Comparison of ENCODE assay signal across 13 cellular contexts in the genomic region with DNA sequence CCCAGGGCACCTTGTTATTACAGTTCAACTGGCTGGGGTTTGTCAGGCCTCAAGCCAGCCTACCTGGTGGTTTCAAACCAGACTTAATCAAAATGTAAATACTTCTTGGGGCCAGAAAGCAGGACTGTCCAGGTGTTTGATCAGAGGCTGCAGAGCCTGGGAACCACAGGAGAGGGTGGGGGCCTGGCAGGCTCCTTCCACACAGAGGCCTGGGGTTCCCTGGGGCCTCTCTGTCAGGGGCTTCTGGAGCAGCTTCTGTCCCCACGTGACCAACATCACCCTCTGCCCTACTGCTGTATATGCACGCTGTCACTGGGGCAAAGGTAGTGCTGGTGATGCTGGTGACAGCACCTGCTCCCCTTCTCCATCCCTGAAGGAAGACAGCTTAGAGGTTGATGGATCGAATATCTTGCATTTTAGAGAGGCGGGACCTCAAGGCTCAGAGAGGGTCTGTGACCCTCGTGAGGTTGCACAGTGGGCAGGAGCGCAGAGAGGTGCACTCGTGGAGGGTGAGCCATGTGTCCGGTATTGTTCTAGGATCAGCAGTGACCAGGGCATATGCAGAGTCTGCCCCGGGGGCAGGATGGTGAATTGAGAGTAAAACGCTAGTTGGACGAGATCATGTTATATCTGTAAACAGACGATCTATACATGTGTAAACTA.
DNase-seq lines count a peak whose midpoint lies in the region; ATAC-seq, FAIRE-seq and TF ChIP-seq lines count a peak whose summit lies in the region.
"Had no signal": no experiment of that assay in that cellular context is flagged by ENCODE, and none has a peak within 500 bp of the region (broad histone marks: within the 10 kb centered on the region; RNA-seq: fewer than 3 reads in every experiment).

No MANE protein-coding gene starts in this region.

- H3K27me3 Mint-ChIP-seq in T-helper 1 cell treated with Interleukin-12 subunit alpha and Interleukin-12 subunit beta and Interleukin-4 antibody, amounts not matched to agents 30 μg/mL and 1 μg/mL, for 36 hours (ENCODE audit: low read depth): no peaks in the 10 kb centered on the region
- peaks cover 14% of the 10 kb centered on the region for H3K27me3 Mint-ChIP-seq in endothelial cell (ENCODE audit: unreplicated experiment)
- no peaks in the 10 kb centered on the region for H3K27me3 Mint-ChIP-seq in stimulated activated memory B cell treated with anti-CD40 and anti-IgM and Interleukin-4, amounts not matched to agents 10 μg/mL and 1 μg/mL and 100 μg/mL, for 72 hours

- H3K9me3 Mint-ChIP-seq in T-helper 1 cell treated with Interleukin-12 subunit alpha and Interleukin-12 subunit beta and Interleukin-4 antibody, amounts not matched to agents 30 μg/mL and 1 μg/mL, for 36 hours: peaks cover 3% of the 10 kb centered on the region
- H3K9me3 Mint-ChIP-seq in endothelial cell (ENCODE audit: unreplicated experiment): no peaks in the 10 kb centered on the region
- no peaks in the 10 kb centered on the region for H3K9me3 Mint-ChIP-seq in stimulated activated memory B cell treated with anti-CD40 and anti-IgM and Interleukin-4, amounts not matched to agents 10 μg/mL and 1 μg/mL and 100 μg/mL, for 72 hours

- TF ChIP-seq POLR2A in H54 (IDR thresholded peaks at IDR 0.05; ENCODE audit: low read depth, low read length): no peak

- TF ChIP-seq CTCF in endothelial cell (IDR thresholded peaks at IDR 0.05; ENCODE audit: unreplicated experiment): no peak

- intact Hi-C loops in posterior vena cava (cut with DNase I): loop anchor here in 1 of 2 donors (10.0 kb wide), 1 partner anchor 112 kb away; no protein-coding TSS in a partner anchor

- H3K4me1 Mint-ChIP-seq in T-helper 1 cell treated with Interleukin-12 subunit alpha and Interleukin-12 subunit beta and Interleukin-4 antibody, amounts not matched to agents 30 μg/mL and 1 μg/mL, for 36 hours (ENCODE audit: low read depth): peaks cover 83% of the 10 kb centered on the region
- H3K4me1 Mint-ChIP-seq in endothelial cell (ENCODE audit: unreplicated experiment): peaks cover 80% of the 10 kb centered on the region
- H3K4me1 Mint-ChIP-seq in stimulated activated memory B cell treated with anti-CD40 and anti-IgM and Interleukin-4, amounts not matched to agents 10 μg/mL and 1 μg/mL and 100 μg/mL, for 72 hours: peaks cover 94% of the 10 kb centered on the region

- peak overlapping the region; percentile 19 for H3K4me3 Mint-ChIP-seq in T-helper 1 cell treated with Interleukin-12 subunit alpha and Interleukin-12 subunit beta and Interleukin-4 antibody, amounts not matched to agents 30 μg/mL and 1 μg/mL, for 36 hours
- peak overlapping the region; percentile 10 for H3K4me3 Mint-ChIP-seq in endothelial cell (ENCODE audit: unreplicated experiment)
- H3K4me3 Mint-ChIP-seq in stimulated activated memory B cell treated with anti-CD40 and anti-IgM and Interleukin-4, amounts not matched to agents 10 μg/mL and 1 μg/mL and 100 μg/mL, for 72 hours: no peak overlapping the region
- H3K4me3 Mint-ChIP-seq: endodermal cell, GM23338 had no signal

- peak overlapping the region; percentile 97 for H3K27ac Mint-ChIP-seq in T-helper 1 cell treated with Interleukin-12 subunit alpha and Interleukin-12 subunit beta and Interleukin-4 antibody, amounts not matched to agents 30 μg/mL and 1 μg/mL, for 36 hours
- H3K27ac Mint-ChIP-seq in endothelial cell (ENCODE audit: unreplicated experiment): peak overlapping the region; percentile 30
- H3K27ac Mint-ChIP-seq in stimulated activated memory B cell treated with anti-CD40 and anti-IgM and Interleukin-4, amounts not matched to agents 10 μg/mL and 1 μg/mL and 100 μg/mL, for 72 hours: peak overlapping the region; percentile 98
- H3K27ac Mint-ChIP-seq: endodermal cell, GM23338 had no signal

- no peak for DNase-seq in T-helper 1 cell
- peak; percentile 83 for DNase-seq in NCI-H146 (lab: John Stamatoyannopoulos, UW)
- DNase-seq in endothelial cell (ENCODE audit: low spot score): no peak
- no peak for DNase-seq in posterior vena cava (ENCODE audit: low spot score)
- DNase-seq in activated CD4-positive, CD25-positive, alpha-beta regulatory T cell treated with anti-CD3 and anti-CD28 coated beads, Interleukin-2, amount 50 U/mL, for 72 hours: no peak
- DNase-seq in H54 (ENCODE audit: insufficient read length, low spot score): no peak
- DNase-seq: endodermal cell, SW 1271 had no signal

- no peak for ATAC-seq in stimulated activated memory B cell treated with anti-CD40 and anti-IgM and Interleukin-4, amounts not matched to agents 10 μg/mL and 1 μg/mL and 100 μg/mL, for 72 hours
- ATAC-seq: GM23338 had no signal

- H3K36me3 Mint-ChIP-seq in T-helper 1 cell treated with Interleukin-12 subunit alpha and Interleukin-12 subunit beta and Interleukin-4 antibody, amounts not matched to agents 30 μg/mL and 1 μg/mL, for 36 hours (ENCODE audit: low read depth): peaks cover 25% of the 10 kb centered on the region
- H3K36me3 Mint-ChIP-seq in endothelial cell (ENCODE audit: low read depth, unreplicated experiment): peaks cover 40% of the 10 kb centered on the region
- peaks cover 9% of the 10 kb centered on the region for H3K36me3 Mint-ChIP-seq in stimulated activated memory B cell treated with anti-CD40 and anti-IgM and Interleukin-4, amounts not matched to agents 10 μg/mL and 1 μg/mL and 100 μg/mL, for 72 hours

- FAIRE-seq in H54 (lab: Jason Lieb, UNC): no peak
- FAIRE-seq: A204.1, GM12891 had no signal

Comparison
In these comparisons a context has a peak if more than half of its experiments do, and no peak if none do; other contexts are left out.
1. H3K27ac Mint-ChIP-seq: peak in every context shown above with its lines; median percentile 98 in stimulated activated memory B cell treated with anti-CD40 and anti-IgM and Interleukin-4, amounts not matched to agents 10 μg/mL and 1 μg/mL and 100 μg/mL, for 72 hours; 97 in T-helper 1 cell treated with Interleukin-12 subunit alpha and Interleukin-12 subunit beta and Interleukin-4 antibody, amounts not matched to agents 30 μg/mL and 1 μg/mL, for 36 hours; 30 in endothelial cell.